In genomic region chr9:29245351-29245750, GRCh38 we compare ENCODE assay signal across 30 cellular contexts. TPM values are rescaled to one million over a fixed set of nuclear protein-coding genes. Genes with fewer than 3 reads are reported as not detected.
"Had no signal": no experiment of that assay in that cellular context is flagged by ENCODE, and none has a peak within 500 bp of the region (broad histone marks: within the 10 kb centered on the region; RNA-seq: fewer than 3 reads in every experiment).

No MANE protein-coding gene starts in this region.

- H3K4me1 ChIP-seq: parathyroid adenoma, psoas muscle, right lobe of liver, sigmoid colon, stomach, thyroid gland, tibial nerve, upper lobe of left lung, vagina had no signal

- H3K9me3 Mint-ChIP-seq: natural killer cell treated with Interleukin-12 subunit alpha and Interleukin-12 subunit beta and Interleukin-15 and Interleukin-18, amount 100 ng/mL, for 72 hours; nephron progenitor cell; neural crest cell; stimulated activated naive B cell treated with anti-CD40 and anti-IgM and Interleukin-4, amounts not matched to agents 10 μg/mL and 1 μg/mL and 100 μg/mL, for 72 hours had no signal

- H3K27ac Mint-ChIP-seq: natural killer cell treated with Interleukin-12 subunit alpha and Interleukin-12 subunit beta and Interleukin-15 and Interleukin-18, amount 100 ng/mL, for 72 hours; nephron progenitor cell; progenitor cell of endocrine pancreas; stimulated activated effector memory CD8-positive, alpha-beta T cell treated with anti-CD3 and anti-CD28 coated beads, Interleukin-12 subunit alpha, Interleukin-12 subunit beta, amount 100 ng/mL, for 72 hours; stimulated activated naive B cell treated with anti-CD40 and anti-IgM and Interleukin-4, amounts not matched to agents 10 μg/mL and 1 μg/mL and 100 μg/mL, for 72 hours; stimulated activated naive CD8-positive, alpha-beta T cell treated with anti-CD3 and anti-CD28 coated beads, Interleukin-15, Interleukin-2, amounts not matched to agents 100 ng/mL and 50 ng/mL, for 24 hours had no signal

- H3K79me2 ChIP-seq: parathyroid adenoma had no signal

- H3K9me3 ChIP-seq: ovary, psoas muscle, right lobe of liver, sigmoid colon, stomach, thoracic aorta, thyroid gland, tibial nerve, upper lobe of left lung, vagina had no signal

- H3K4me1 Mint-ChIP-seq: nephron progenitor cell; neural crest cell; stimulated activated effector memory CD8-positive, alpha-beta T cell treated with anti-CD3 and anti-CD28 coated beads, Interleukin-12 subunit alpha, Interleukin-12 subunit beta, amount 100 ng/mL, for 72 hours; stimulated activated naive B cell treated with anti-CD40 and anti-IgM and Interleukin-4, amounts not matched to agents 10 μg/mL and 1 μg/mL and 100 μg/mL, for 72 hours had no signal

- H3K36me3 ChIP-seq: ovary, right lobe of liver, sigmoid colon, stomach, thoracic aorta, thyroid gland, tibial nerve, upper lobe of left lung, vagina had no signal

- H3K36me3 Mint-ChIP-seq: natural killer cell treated with Interleukin-12 subunit alpha and Interleukin-12 subunit beta and Interleukin-15 and Interleukin-18, amount 100 ng/mL, for 72 hours; stimulated activated effector memory CD8-positive, alpha-beta T cell treated with anti-CD3 and anti-CD28 coated beads, Interleukin-12 subunit alpha, Interleukin-12 subunit beta, amount 100 ng/mL, for 72 hours; stimulated activated naive B cell treated with anti-CD40 and anti-IgM and Interleukin-4, amounts not matched to agents 10 μg/mL and 1 μg/mL and 100 μg/mL, for 72 hours had no signal

- ATAC-seq: natural killer cell treated with Interleukin-12 subunit alpha and Interleukin-12 subunit beta and Interleukin-15 and Interleukin-18, amount 100 ng/mL, for 72 hours; psoas muscle; right cardiac atrium; right lobe of liver; stimulated activated effector memory CD8-positive, alpha-beta T cell treated with anti-CD3 and anti-CD28 coated beads, Interleukin-12 subunit alpha, Interleukin-12 subunit beta, amount 100 ng/mL, for 72 hours; stimulated activated naive B cell treated with anti-CD40 and anti-IgM and Interleukin-4, amounts not matched to agents 10 μg/mL and 1 μg/mL and 100 μg/mL, for 72 hours had no signal

- H3K27me3 Mint-ChIP-seq: natural killer cell treated with Interleukin-12 subunit alpha and Interleukin-12 subunit beta and Interleukin-15 and Interleukin-18, amount 100 ng/mL, for 72 hours; progenitor cell of endocrine pancreas; stimulated activated naive B cell treated with anti-CD40 and anti-IgM and Interleukin-4, amounts not matched to agents 10 μg/mL and 1 μg/mL and 100 μg/mL, for 72 hours; stimulated activated naive CD8-positive, alpha-beta T cell treated with anti-CD3 and anti-CD28 coated beads, Interleukin-15, Interleukin-2, amounts not matched to agents 100 ng/mL and 50 ng/mL, for 24 hours had no signal

- H3K4me3 Mint-ChIP-seq: natural killer cell treated with Interleukin-12 subunit alpha and Interleukin-12 subunit beta and Interleukin-15 and Interleukin-18, amount 100 ng/mL, for 72 hours; nephron progenitor cell; neural crest cell; stimulated activated effector memory CD8-positive, alpha-beta T cell treated with anti-CD3 and anti-CD28 coated beads, Interleukin-12 subunit alpha, Interleukin-12 subunit beta, amount 100 ng/mL, for 72 hours; stimulated activated naive B cell treated with anti-CD40 and anti-IgM and Interleukin-4, amounts not matched to agents 10 μg/mL and 1 μg/mL and 100 μg/mL, for 72 hours; stimulated activated naive CD8-positive, alpha-beta T cell treated with anti-CD3 and anti-CD28 coated beads, Interleukin-15, Interleukin-2, amounts not matched to agents 100 ng/mL and 50 ng/mL, for 24 hours had no signal

- H3K27me3 ChIP-seq: ovary, right lobe of liver, sigmoid colon, stomach, thyroid gland, tibial nerve, upper lobe of left lung, vagina had no signal

- H3K9ac ChIP-seq: parathyroid adenoma had no signal

- DNase-seq: nephron progenitor cell; occipital lobe; ovary; posterior cingulate gyrus; psoas muscle; right cardiac atrium; right lobe of liver; sigmoid colon; small intestine; stimulated activated CD4-positive, alpha-beta T cell treated with anti-CD3 and anti-CD28 coated beads, Interleukin-15, amount 100 ng/mL, for 24 hours; stimulated activated CD4-positive, alpha-beta T cell treated with anti-CD3 and anti-CD28 coated beads, Interleukin-2, amount 100 ng/mL, for 24 hours; stimulated activated CD4-positive, alpha-beta T cell treated with anti-CD3 and anti-CD28 coated beads, Interleukin-2, amount 100 ng/mL, for 48 hours; stimulated activated CD4-positive, alpha-beta T cell treated with anti-CD3 and anti-CD28 coated beads, Interleukin-4, amount 100 ng/mL, for 24 hours; stimulated activated naive B cell treated with anti-CD40 and anti-IgM and Interleukin-4, amounts not matched to agents 10 μg/mL and 1 μg/mL and 100 μg/mL, for 72 hours; stimulated activated naive CD4-positive, alpha-beta T cell treated with Interleukin-2 at 50 U/mL for 16 hours; stomach; thyroid gland; trophoblast cell; upper lobe of left lung had no signal

- H2AFZ ChIP-seq: parathyroid adenoma had no signal

- H3K27ac ChIP-seq: ovary, parathyroid adenoma, psoas muscle, right lobe of liver, sigmoid colon, stomach, thoracic aorta, thyroid gland, tibial nerve, upper lobe of left lung, vagina had no signal

- H3K4me3 ChIP-seq: ovary, psoas muscle, right lobe of liver, sigmoid colon, stomach, thoracic aorta, thyroid gland, tibial nerve, upper lobe of left lung, vagina had no signal

RNA-seq across cellular contexts. Expression of gene LINGO2, which starts 31.9 kb away (rescaled TPM):
- total RNA-seq: osteoblast, subcutaneous adipose tissue, thoracic aorta, upper lobe of left lung had no signal
- polyA plus RNA-seq: psoas muscle, right cardiac atrium had no signal
